In genomic region chr5:154793599-154794524, GRCh38 we compare ENCODE assay signal across 14 cellular contexts. TPM values are rescaled to one million over a fixed set of nuclear protein-coding genes. Genes with fewer than 3 reads are reported as not detected.
DNase-seq lines count a peak whose midpoint lies in the region; ATAC-seq and TF ChIP-seq lines count a peak whose summit lies in the region.
"Had no signal": no experiment of that assay in that cellular context is flagged by ENCODE, and none has a peak within 500 bp of the region (broad histone marks: within the 10 kb centered on the region; RNA-seq: fewer than 3 reads in every experiment).

No MANE protein-coding gene starts in this region.

- H3K9me3 ChIP-seq in lower lobe of right lung (no peaks in the 10 kb centered on the region), upper lobe of right lung (no peaks in the 10 kb centered on the region)
- H3K9me3 ChIP-seq: neutrophil had no signal

- ATAC-seq in Right ventricle myocardium inferior = peak; percentile 25
- peak; percentile 18 to 39 for ATAC-seq in lower lobe of right lung
- ATAC-seq in upper lobe of right lung = peak; percentile 46
- no peak for ATAC-seq in HG03565 (IDR thresholded peaks at IDR 0.05; ENCODE audit: unreplicated experiment)

- no peak overlapping the region for H3K4me3 ChIP-seq in cardiac fibroblast (replicated peaks in 1 of 2; ENCODE audit: low read depth in 2 of 2, low read length in 2 of 2)
- H3K4me3 ChIP-seq in lower lobe of right lung = no peak overlapping the region
- no peak overlapping the region for H3K4me3 ChIP-seq in upper lobe of right lung

- H3K36me3 ChIP-seq in lower lobe of right lung (peaks cover 83% of the 10 kb centered on the region), upper lobe of right lung (peaks cover 73% of the 10 kb centered on the region)

- H3K27me3 ChIP-seq in lower lobe of right lung (ENCODE audit: low read depth) = no peaks in the 10 kb centered on the region
- no peaks in the 10 kb centered on the region for H3K27me3 ChIP-seq in upper lobe of right lung
- H3K27me3 ChIP-seq: neutrophil had no signal

- H3K4me1 ChIP-seq in lower lobe of right lung = peaks cover under 1% of the 10 kb centered on the region
- H3K4me1 ChIP-seq in upper lobe of right lung = peaks cover 4% of the 10 kb centered on the region

- H3K27ac ChIP-seq in lower lobe of right lung (peak overlapping the region; percentile 12), upper lobe of right lung (no peak overlapping the region)
- H3K27ac ChIP-seq: neutrophil had no signal

- TF ChIP-seq CTCF in cardiac fibroblast (IDR thresholded peaks at IDR 0.05; ENCODE audit: low read depth, low read length) (no peak), lower lobe of right lung (IDR thresholded peaks at IDR 0.05) (no peak), upper lobe of right lung (IDR thresholded peaks at IDR 0.05) (no peak), GM20000 (IDR thresholded peaks at IDR 0.05; ENCODE audit: extremely low read depth, missing control alignments) (no peak)

- DNase-seq in Right ventricle myocardium inferior (ENCODE audit: missing footprints) = no peak
- DNase-seq in cardiac septum (ENCODE audit: low spot score) = no peak
- peak; percentile 25 to 42 for DNase-seq in cardiac fibroblast (ENCODE audit: low read depth in 2 of 2)
- no peak for DNase-seq in lower lobe of right lung
- no peak for DNase-seq in upper lobe of right lung
- DNase-seq in NCI-H82 (lab: John Stamatoyannopoulos, UW) = no peak
- no peak for DNase-seq in GM20000 (ENCODE audit: low spot score)
- DNase-seq: kidney; NCI-H146; NK-92 treated with Interleukin-12 subunit alpha and Interleukin-12 subunit beta, amount 100 ng/mL, for 24 hours; stimulated activated CD8-positive, alpha-beta memory T cell treated with anti-CD3 and anti-CD28 coated beads, Interleukin-4, amount 100 ng/mL, for 48 hours had no signal

- intact Hi-C loops in Right ventricle myocardium inferior (cut with DNase I) (loop anchor here (5.0 kb wide), 1 partner anchor 37 kb away; the partner anchor contains the start of gene LARP1), cardiac septum (cut with DNase I) (no loop called here), lower lobe of right lung (cut with DNase I) (no loop called here), upper lobe of right lung (cut with DNase I) (no loop called here)

RNA-seq across cellular contexts. Expression of gene LARP1, which starts 38.7 kb away (rescaled TPM):
- total RNA-seq in Right ventricle myocardium inferior = 147 TPM
- total RNA-seq in cardiac septum = 160 TPM
- 143 TPM for total RNA-seq in lower lobe of right lung
- total RNA-seq in upper lobe of right lung = 151 TPM

RNA-seq across cellular contexts. Expression of gene FAXDC2, which starts 56.5 kb away (rescaled TPM):
- 27.6 TPM for total RNA-seq in Right ventricle myocardium inferior
- total RNA-seq in cardiac septum = 10.1 TPM
- total RNA-seq in lower lobe of right lung = 72.7 TPM
- total RNA-seq in upper lobe of right lung = 79.0 TPM
- total RNA-seq: activated T-helper 2 cell treated with anti-CD3 and anti-CD28 coated beads, Interferon-gamma antibody, Interleukin-2, Interleukin-4, amounts not matched to agents 10 μg/mL and 5 μg/mL and 100 μg/mL, durations not matched to agents 14 hours and 24 hours and 36 hours had no signal

Comparison
In these comparisons a context has a peak if more than half of its experiments do, and no peak if none do; other contexts are left out.
1. DNase-seq: peak in cardiac fibroblast (2 of 2); none in Right ventricle myocardium inferior (single experiment), cardiac septum (single experiment), lower lobe of right lung (single experiment), upper lobe of right lung (single experiment), NCI-H82 (single experiment) and GM20000 (single experiment).